ENCODE assay signal across 8 cellular contexts in the genomic region with DNA sequence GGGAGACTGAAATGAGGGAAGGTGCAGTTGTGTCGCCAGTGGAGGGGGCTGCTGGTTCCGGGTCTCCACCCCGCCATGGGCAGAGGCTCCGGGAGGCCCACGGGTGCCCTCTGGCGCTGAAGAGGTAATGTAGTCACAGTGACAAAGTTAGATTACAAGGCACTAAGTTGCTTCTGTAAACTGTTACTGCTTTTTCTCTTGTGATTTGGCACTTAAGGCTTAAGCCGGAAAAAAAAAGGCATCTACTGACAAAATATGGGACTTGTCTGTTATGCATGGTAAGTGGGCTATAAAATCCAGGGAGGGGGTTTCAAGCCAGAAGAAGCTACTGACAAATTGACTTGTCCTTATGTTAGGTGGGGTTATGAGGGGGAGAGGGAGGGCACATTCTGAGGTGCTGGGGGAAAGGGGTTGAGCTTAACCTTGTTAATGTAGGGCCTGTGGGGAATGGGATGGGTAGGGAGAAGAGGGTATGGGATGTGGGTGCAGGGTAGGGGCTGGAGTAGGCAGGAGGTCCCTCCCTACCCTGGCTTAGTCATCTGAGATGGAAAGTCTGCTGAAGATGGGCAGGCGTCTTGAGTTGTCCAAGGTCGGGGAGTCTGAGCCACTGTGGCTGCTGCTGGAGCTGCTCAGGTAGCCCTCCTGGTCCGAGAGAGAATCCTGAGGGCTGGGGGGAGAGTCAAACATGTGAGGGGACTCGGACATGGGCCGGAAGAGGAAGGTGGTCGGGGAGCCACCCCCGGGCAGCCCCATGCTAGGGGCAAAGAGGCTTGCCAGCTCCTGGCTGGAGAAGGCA.
DNase-seq lines count a peak whose midpoint lies in the region; ATAC-seq and TF ChIP-seq lines count a peak whose summit lies in the region.

No MANE protein-coding gene starts in this region.

- peak; percentile 87 for DNase-seq in activated T-cell treated with anti-CD3 and anti-CD28 coated beads, Interleukin-2, amount 50 U/mL, for 1 hour
- peak; percentile 85 to 90 for DNase-seq in erythroblast (lab: John Stamatoyannopoulos, UW)
- peak; percentile 77 to 80 for DNase-seq in stimulated activated CD8-positive, alpha-beta memory T cell treated with anti-CD3 and anti-CD28 coated beads, Interleukin-7, amount 100 ng/mL, for 4 hours (ENCODE audit: low read depth in 2 of 2)

- no peak for ATAC-seq in HG03139 (IDR thresholded peaks at IDR 0.05; ENCODE audit: unreplicated experiment)

- H3K79me2 ChIP-seq in OCI-LY3 (ENCODE audit: low read length) = peaks cover 57% of the 10 kb centered on the region

- H2AFZ ChIP-seq in OCI-LY3 (ENCODE audit: low read depth, low read length) = no peak overlapping the region

- no peaks in the 10 kb centered on the region; the same call in 1 of the 2 replicates for H3K9me3 ChIP-seq in BLaER1
- H3K9me3 ChIP-seq in HEK293 (ENCODE audit: control insufficient read depth, insufficient read depth, low read depth, low read length) = no peaks in the 10 kb centered on the region
- H3K9me3 ChIP-seq in OCI-LY3 (ENCODE audit: insufficient read depth, low read length) = no peaks in the 10 kb centered on the region
- H3K9me3 ChIP-seq in muscle layer of colon (ENCODE audit: low read length) = no peaks in the 10 kb centered on the region

- peak; percentile 78 for TF ChIP-seq CTCF in HEK293 (tag by site-specific recombination; IDR thresholded peaks at IDR 0.05)
- TF ChIP-seq CTCF in OCI-LY3 (IDR thresholded peaks at IDR 0.05; ENCODE audit: low read depth, low read length) = peak; percentile 85

- H3K4me2 ChIP-seq in BLaER1 (peak overlapping the region; percentile 90), OCI-LY3 (ENCODE audit: low read length) (peak overlapping the region; percentile 89)

- H3K4me1 ChIP-seq in BLaER1 (peaks cover 43% of the 10 kb centered on the region), HEK293 (ENCODE audit: control insufficient read depth, insufficient read depth, low read length) (peaks cover 7% of the 10 kb centered on the region; the same call in 1 of the 2 replicates), OCI-LY3 (ENCODE audit: low read length) (peaks cover 63% of the 10 kb centered on the region), muscle layer of colon (ENCODE audit: insufficient read depth, low read length) (peaks cover 27% of the 10 kb centered on the region)

- H3K4me3 ChIP-seq in BLaER1 (peak overlapping the region; percentile 99), HEK293 (ENCODE audit: low read depth, low read length) (no peak overlapping the region), OCI-LY3 (ENCODE audit: low read length) (peak overlapping the region; percentile 89), muscle layer of colon (ENCODE audit: low read depth in 1 of 2, low read length in 2 of 2) (peak overlapping the region; percentile 81 to 98)

- peaks cover 72% of the 10 kb centered on the region for H4K20me1 ChIP-seq in BLaER1
- H4K20me1 ChIP-seq in OCI-LY3 (ENCODE audit: insufficient read depth, low read length) = peaks cover 45% of the 10 kb centered on the region

- H3K27ac ChIP-seq in BLaER1 (peak overlapping the region; percentile 97), HEK293 (ENCODE audit: extremely low read depth, low read depth, low read length) (0 out of 2 replicates have a peak overlapping the region, but pooled peaks have one; percentile 11), OCI-LY3 (ENCODE audit: low read length) (peak overlapping the region; percentile 92), muscle layer of colon (ENCODE audit: low read depth, low read length) (peak overlapping the region; percentile 100)

- peak; percentile 16 for TF ChIP-seq POLR2A in erythroblast (IDR thresholded peaks at IDR 0.05; ENCODE audit: low read length)

- H3K36me3 ChIP-seq in BLaER1 = peaks cover 55% of the 10 kb centered on the region
- H3K36me3 ChIP-seq in HEK293 (ENCODE audit: control insufficient read depth in 2 of 2, insufficient read depth in 1 of 2, low read length in 2 of 2) = peaks cover 14 to 27% of the 10 kb centered on the region in 2 experiments
- H3K36me3 ChIP-seq in OCI-LY3 (replicated peaks; ENCODE audit: low read depth, low read length) = peaks cover 54% of the 10 kb centered on the region
- H3K36me3 ChIP-seq in muscle layer of colon (ENCODE audit: insufficient read depth, low read length) = peaks cover 56% of the 10 kb centered on the region

- H3K27me3 ChIP-seq in BLaER1 (no peaks in the 10 kb centered on the region), OCI-LY3 (ENCODE audit: low read depth, low read length) (no peaks in the 10 kb centered on the region), muscle layer of colon (ENCODE audit: control insufficient read depth in 1 of 2, insufficient read depth in 2 of 2, low read length in 2 of 2) (no peaks in the 10 kb centered on the region)

- POLR2A ChIA-PET in HEK293 (lab: Yijun Ruan, JAX) = no interaction called here

- CTCF ChIA-PET in HEK293 (lab: Yijun Ruan, JAX) = interaction anchor here (0.6 to 1.3 kb wide), 5 partner anchors 9 to 580 kb away, joined by 3 to 5 read pairs (median 3); no protein-coding TSS in a partner anchor

- peak overlapping the region; percentile 99 for H3K9ac ChIP-seq in BLaER1
- peak overlapping the region; percentile 99 for H3K9ac ChIP-seq in OCI-LY3 (ENCODE audit: low read length)
- peak overlapping the region; percentile 100 for H3K9ac ChIP-seq in muscle layer of colon (ENCODE audit: low read length)

TF ChIP-seq in HEK293, 187 proteins besides CTCF, POLR2A, EP300 and RAD21 (continues in another document):
- TF ChIP-seq ZNF692 (tag by site-specific recombination; IDR thresholded peaks at IDR 0.05) = peak; percentile 30; the same call in 1 of the 2 replicates
- peak; percentile 32; the same call in 1 of the 2 replicates for TF ChIP-seq ZNF664 (tag by site-specific recombination; IDR thresholded peaks at IDR 0.05)
- TF ChIP-seq ZNF654 (tag by site-specific recombination; IDR thresholded peaks at IDR 0.05; ENCODE audit: low read depth) = peak; percentile 67
- TF ChIP-seq, protein P1, sequence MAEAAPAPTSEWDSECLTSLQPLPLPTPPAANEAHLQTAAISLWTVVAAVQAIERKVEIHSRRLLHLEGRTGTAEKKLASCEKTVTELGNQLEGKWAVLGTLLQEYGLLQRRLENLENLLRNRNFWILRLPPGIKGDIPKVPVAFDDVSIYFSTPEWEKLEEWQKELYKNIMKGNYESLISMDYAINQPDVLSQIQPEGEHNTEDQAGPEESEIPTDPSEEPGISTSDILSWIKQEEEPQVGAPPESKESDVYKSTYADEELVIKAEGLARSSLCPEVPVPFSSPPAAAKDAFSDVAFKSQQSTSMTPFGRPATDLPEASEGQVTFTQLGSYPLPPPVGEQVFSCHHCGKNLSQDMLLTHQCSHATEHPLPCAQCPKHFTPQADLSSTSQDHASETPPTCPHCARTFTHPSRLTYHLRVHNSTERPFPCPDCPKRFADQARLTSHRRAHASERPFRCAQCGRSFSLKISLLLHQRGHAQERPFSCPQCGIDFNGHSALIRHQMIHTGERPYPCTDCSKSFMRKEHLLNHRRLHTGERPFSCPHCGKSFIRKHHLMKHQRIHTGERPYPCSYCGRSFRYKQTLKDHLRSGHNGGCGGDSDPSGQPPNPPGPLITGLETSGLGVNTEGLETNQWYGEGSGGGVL (tag by site-specific recombination; IDR thresholded peaks at IDR 0.05) = 0 out of 2 replicates have a peak, but pooled peaks have one; percentile 34
- TF ChIP-seq, protein P2, sequence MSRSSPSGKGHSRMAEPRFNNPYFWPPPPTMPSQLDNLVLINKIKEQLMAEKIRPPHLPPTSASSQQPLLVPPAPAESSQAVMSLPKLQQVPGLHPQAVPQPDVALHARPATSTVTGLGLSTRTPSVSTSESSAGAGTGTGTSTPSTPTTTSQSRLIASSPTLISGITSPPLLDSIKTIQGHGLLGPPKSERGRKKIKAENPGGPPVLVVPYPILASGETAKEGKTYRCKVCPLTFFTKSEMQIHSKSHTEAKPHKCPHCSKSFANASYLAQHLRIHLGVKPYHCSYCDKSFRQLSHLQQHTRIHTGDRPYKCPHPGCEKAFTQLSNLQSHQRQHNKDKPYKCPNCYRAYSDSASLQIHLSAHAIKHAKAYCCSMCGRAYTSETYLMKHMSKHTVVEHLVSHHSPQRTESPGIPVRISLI (tag by site-specific recombination; IDR thresholded peaks at IDR 0.05) = 0 out of 2 replicates have a peak, but pooled peaks have one; percentile 36
- TF ChIP-seq ZNF23 (tag by site-specific recombination; IDR thresholded peaks at IDR 0.05; ENCODE audit: borderline replicate concordance) = no peak
- TF ChIP-seq ZNF146 (tag by site-specific recombination; IDR thresholded peaks at IDR 0.05) = no peak
- TF ChIP-seq ZNF2 (tag by site-specific recombination; IDR thresholded peaks at IDR 0.05) = peak; percentile 39; the same call in 1 of the 2 replicates
- 0 out of 2 replicates have a peak, but pooled peaks have one; percentile 27 for TF ChIP-seq ZNF24 (tag by site-specific recombination; IDR thresholded peaks at IDR 0.05)
- TF ChIP-seq HOXA7 (CRISPR knock-in tag; IDR thresholded peaks at IDR 0.05; ENCODE audit: borderline replicate concordance) = no peak
- TF ChIP-seq ZNF501 (tag by site-specific recombination; IDR thresholded peaks at IDR 0.05) = peak; percentile 30; the same call in 1 of the 2 replicates

Comparison
In these comparisons a context has a peak if more than half of its experiments do, and no peak if none do; other contexts are left out.
1. H3K27ac ChIP-seq: peak in every context shown above with its lines; median percentile 100 in muscle layer of colon; 97 in BLaER1; 92 in OCI-LY3; 11 in HEK293.